In the genomic region with DNA sequence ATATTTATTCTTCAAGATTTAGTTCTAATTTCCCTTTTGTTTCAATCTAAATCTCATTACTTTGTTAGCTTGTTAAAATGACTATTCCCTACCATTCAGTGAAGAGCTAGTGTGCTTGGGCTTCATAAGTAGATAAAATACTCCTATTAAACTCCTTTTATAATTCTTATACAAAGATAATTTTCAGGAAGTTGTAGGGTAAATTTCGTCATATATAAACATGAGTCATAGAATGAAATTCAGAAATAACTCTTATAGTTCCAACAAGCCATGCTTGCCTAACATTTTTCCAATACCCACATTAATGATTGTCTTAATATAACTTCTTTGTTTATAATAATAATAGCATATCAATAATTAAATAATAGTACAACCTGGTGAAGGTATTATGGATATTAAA, we compare ENCODE assay signal across 22 cellular contexts.
DNase-seq lines count a peak whose midpoint lies in the region; ATAC-seq, FAIRE-seq and TF ChIP-seq lines count a peak whose summit lies in the region.
"Had no signal": no experiment of that assay in that cellular context is flagged by ENCODE, and none has a peak within 500 bp of the region (broad histone marks: within the 10 kb centered on the region; RNA-seq: fewer than 3 reads in every experiment).

No MANE protein-coding gene starts in this region.

- no peak for FAIRE-seq in keratinocyte (lab: Jason Lieb, UNC)
- FAIRE-seq: GM12892 had no signal

- H3K9me3 Mint-ChIP-seq in Calu3 (ENCODE audit: low read depth, unreplicated experiment) (no peaks in the 10 kb centered on the region), endothelial cell (ENCODE audit: unreplicated experiment) (no peaks in the 10 kb centered on the region)
- H3K9me3 Mint-ChIP-seq: activated CD4-positive, alpha-beta memory T cell treated with anti-CD3 and anti-CD28 coated beads, Interleukin-2, amount 10 ng/mL, durations not matched to agents 7 days and 5 days; activated naive CD4-positive, alpha-beta T cell treated with anti-CD3 and anti-CD28 coated beads for 36 hours; dendritic cell treated with granulocyte-macrophage colony-stimulating factor and Interleukin-4, amounts not matched to agents 40 ng/mL and 50 ng/mL, for 4 days; naive B cell had no signal

- H3K9me1 ChIP-seq in keratinocyte (ENCODE audit: control insufficient read depth, extremely low read depth, insufficient read depth, low read length): no peaks in the 10 kb centered on the region

- no peak overlapping the region for H3K9ac ChIP-seq in keratinocyte (ENCODE audit: control insufficient read depth, extremely low read depth, insufficient read depth, low read length)
- H3K9ac ChIP-seq: parathyroid adenoma had no signal

- H3K4me2 ChIP-seq in keratinocyte (ENCODE audit: control insufficient read depth, extremely low read depth, insufficient read depth, low read depth, low read length) (peak overlapping the region; percentile 45), hepatocyte (no peak overlapping the region)

- H3K4me3 Mint-ChIP-seq in Calu3 (ENCODE audit: low read depth, unreplicated experiment) (no peak overlapping the region), endothelial cell (ENCODE audit: unreplicated experiment) (no peak overlapping the region)
- H3K4me3 Mint-ChIP-seq: activated CD4-positive, alpha-beta memory T cell treated with anti-CD3 and anti-CD28 coated beads, Interleukin-2, amount 10 ng/mL, durations not matched to agents 7 days and 5 days; activated naive CD4-positive, alpha-beta T cell treated with anti-CD3 and anti-CD28 coated beads for 36 hours; B cell; dendritic cell treated with granulocyte-macrophage colony-stimulating factor and Interleukin-4, amounts not matched to agents 40 ng/mL and 50 ng/mL, for 4 days; naive B cell had no signal

- H3K36me3 ChIP-seq in keratinocyte (ENCODE audit: control insufficient read depth in 2 of 2, extremely low read depth in 1 of 2, insufficient read depth in 2 of 2, low read length in 2 of 2) (no peaks in the 10 kb centered on the region), hepatocyte (replicated peaks; ENCODE audit: insufficient read depth, low read depth) (no peaks in the 10 kb centered on the region)
- H3K36me3 ChIP-seq: heart right ventricle had no signal

- peaks cover 8% of the 10 kb centered on the region for H3K4me1 Mint-ChIP-seq in Calu3 (ENCODE audit: low read depth, unreplicated experiment)
- H3K4me1 Mint-ChIP-seq in endothelial cell (ENCODE audit: unreplicated experiment): no peaks in the 10 kb centered on the region
- H3K4me1 Mint-ChIP-seq: activated CD4-positive, alpha-beta memory T cell treated with anti-CD3 and anti-CD28 coated beads, Interleukin-2, amount 10 ng/mL, durations not matched to agents 7 days and 5 days; B cell; naive B cell had no signal

- H3K27me3 ChIP-seq in keratinocyte (ENCODE audit: control insufficient read depth, extremely low read depth, insufficient read depth, low read length) (no peaks in the 10 kb centered on the region), hepatocyte (no peaks in the 10 kb centered on the region)
- H3K27me3 ChIP-seq: heart right ventricle had no signal

- no TSS peak for BruUV-seq in Calu3 (replicated peaks; lab: Mats Ljungman, UMichigan)

- H2AFZ ChIP-seq in keratinocyte (ENCODE audit: control insufficient read depth, low read length) (peak overlapping the region; percentile 60), hepatocyte (no peak overlapping the region)
- H2AFZ ChIP-seq: parathyroid adenoma had no signal

- H3K27me3 Mint-ChIP-seq in Calu3 (ENCODE audit: unreplicated experiment): no peaks in the 10 kb centered on the region
- no peaks in the 10 kb centered on the region for H3K27me3 Mint-ChIP-seq in endothelial cell (ENCODE audit: unreplicated experiment)
- H3K27me3 Mint-ChIP-seq: activated CD4-positive, alpha-beta memory T cell treated with anti-CD3 and anti-CD28 coated beads, Interleukin-2, amount 10 ng/mL, durations not matched to agents 7 days and 5 days; B cell; dendritic cell treated with granulocyte-macrophage colony-stimulating factor and Interleukin-4, amounts not matched to agents 40 ng/mL and 50 ng/mL, for 4 days; naive B cell had no signal

- H3K27ac Mint-ChIP-seq in Calu3 (ENCODE audit: unreplicated experiment): peak overlapping the region; percentile 88
- no peak overlapping the region for H3K27ac Mint-ChIP-seq in endothelial cell (ENCODE audit: unreplicated experiment)
- H3K27ac Mint-ChIP-seq: activated CD4-positive, alpha-beta memory T cell treated with anti-CD3 and anti-CD28 coated beads, Interleukin-2, amount 10 ng/mL, durations not matched to agents 7 days and 5 days; activated naive CD4-positive, alpha-beta T cell treated with anti-CD3 and anti-CD28 coated beads for 36 hours; B cell; dendritic cell treated with granulocyte-macrophage colony-stimulating factor and Interleukin-4, amounts not matched to agents 40 ng/mL and 50 ng/mL, for 4 days; naive B cell had no signal

- DNase-seq in Calu3 (no peak), LHCN-M2 (ENCODE audit: low read depth) (peak; percentile 32), cardiac fibroblast (ENCODE audit: low read depth in 2 of 2) (peak; percentile 53 to 70), keratinocyte (ENCODE audit: low read depth, low spot score) (no peak), hepatocyte (ENCODE audit: low spot score) (no peak), NCI-H2107 treated with DMSO at 0.1 percent for 48 hours (lab: John Stamatoyannopoulos, UW; ENCODE audit: unreplicated experiment) (no peak), endothelial cell (ENCODE audit: low spot score) (no peak)
- DNase-seq: activated CD4-positive, alpha-beta memory T cell treated with anti-CD3 and anti-CD28 coated beads, Interleukin-2, amount 10 ng/mL, durations not matched to agents 7 days and 5 days; activated naive CD4-positive, alpha-beta T cell treated with anti-CD3 and anti-CD28 coated beads for 36 hours; activated T-cell treated with anti-CD3 and anti-CD28 coated beads, Interleukin-2, amount 50 U/mL, for 1 hour; GDM1; heart right ventricle; naive B cell; NCI-H1436 treated with DMSO at 0.1 percent for 48 hours; NCI-H2227 treated with DMSO at 0.1 percent for 48 hours; NK-92 treated with Interleukin-12 subunit alpha and Interleukin-12 subunit beta, amount 100 ng/mL, for 24 hours had no signal

- no peak overlapping the region for H3K4me3 ChIP-seq in cardiac fibroblast (replicated peaks in 1 of 2; ENCODE audit: low read depth in 2 of 2, low read length in 2 of 2)
- no peak overlapping the region for H3K4me3 ChIP-seq in keratinocyte (ENCODE audit: control insufficient read depth in 2 of 3, extremely low read depth in 1 of 3, insufficient read depth in 2 of 3, low read depth in 1 of 3, low read length in 3 of 3)
- H3K4me3 ChIP-seq in hepatocyte: no peak overlapping the region
- H3K4me3 ChIP-seq: heart right ventricle had no signal

- H3K27ac ChIP-seq in keratinocyte (ENCODE audit: control insufficient read depth, insufficient read depth, low read length) (peak overlapping the region; percentile 56), hepatocyte (no peak overlapping the region)
- H3K27ac ChIP-seq: heart right ventricle, parathyroid adenoma, RWPE1 had no signal

- CTCF ChIA-PET in Calu3 (lab: Charles Lee): interaction anchor here (1.0 kb wide), 1 partner anchor 88 kb away, joined by 3 read pairs; no protein-coding TSS in a partner anchor

- H3K36me3 Mint-ChIP-seq in Calu3 (ENCODE audit: insufficient read depth, unreplicated experiment) (no peaks in the 10 kb centered on the region), endothelial cell (ENCODE audit: low read depth, unreplicated experiment) (no peaks in the 10 kb centered on the region)
- H3K36me3 Mint-ChIP-seq: naive B cell had no signal

- no peak for TF ChIP-seq CTCF in Calu3 (IDR thresholded peaks at IDR 0.05; ENCODE audit: unreplicated experiment)
- no peak for TF ChIP-seq CTCF in cardiac fibroblast (IDR thresholded peaks at IDR 0.05; ENCODE audit: low read depth, low read length)
- no peak for TF ChIP-seq CTCF in keratinocyte (optimal IDR thresholded peaks at IDR 0.05 in 1 of 3, IDR thresholded peaks at IDR 0.05 in 1 of 3, conservative IDR thresholded peaks at IDR 0.05 in 1 of 3; ENCODE audit: extremely low read depth in 1 of 3, insufficient read depth in 2 of 3, low read length in 3 of 3)
- no peak for TF ChIP-seq CTCF in hepatocyte (IDR thresholded peaks at IDR 0.05; ENCODE audit: poor library complexity)
- no peak for TF ChIP-seq CTCF in endothelial cell (IDR thresholded peaks at IDR 0.05; ENCODE audit: unreplicated experiment)

- H3K79me2 ChIP-seq in keratinocyte (ENCODE audit: control insufficient read depth, insufficient read depth, low read length) (no peaks in the 10 kb centered on the region), hepatocyte (no peaks in the 10 kb centered on the region)
- H3K79me2 ChIP-seq: parathyroid adenoma had no signal

- H3K4me1 ChIP-seq in keratinocyte (ENCODE audit: control insufficient read depth, extremely low read depth, insufficient read depth, low read length) (peaks cover 26% of the 10 kb centered on the region), hepatocyte (ENCODE audit: insufficient read depth) (peaks cover 7% of the 10 kb centered on the region)
- H3K4me1 ChIP-seq: heart right ventricle, parathyroid adenoma had no signal

- dilution Hi-C loops in keratinocyte (cut with MboI; ENCODE audit: extremely low pct_ligation_motif_present, low sequenced_read_pairs): no loop called here

- no peaks in the 10 kb centered on the region for H3K9me2 ChIP-seq in hepatocyte (replicated peaks; ENCODE audit: insufficient read depth)

- H4K20me1 ChIP-seq in keratinocyte (ENCODE audit: control insufficient read depth, extremely low read depth, insufficient read depth, low read length): no peaks in the 10 kb centered on the region
- H4K20me1 ChIP-seq in hepatocyte (ENCODE audit: insufficient read depth, poor library complexity, severe bottlenecking): no peaks in the 10 kb centered on the region

- H3K9me3 ChIP-seq in keratinocyte (ENCODE audit: control insufficient read depth, low read depth, low read length) (no peaks in the 10 kb centered on the region), hepatocyte (ENCODE audit: low read depth) (no peaks in the 10 kb centered on the region)
- H3K9me3 ChIP-seq: heart right ventricle had no signal

- ATAC-seq in HG03175 (IDR thresholded peaks at IDR 0.05; ENCODE audit: unreplicated experiment): no peak
- ATAC-seq: heart right ventricle had no signal

- intact Hi-C loops in Calu3 (cut with micrococcal nuclease; ENCODE audit: unreplicated experiment): loop anchor here (2.0 to 10.0 kb wide), 3 partner anchors 312 to 421 kb away; no protein-coding TSS in a partner anchor

- 83% methylated on average over 1 of the region's 1 CpG for whole genome bisulfite sequencing in hepatocyte (ENCODE audit: low lambda C conversion rate, missing lambda C conversion rate)

Comparison
In these comparisons a context has a peak if more than half of its experiments do, and no peak if none do; other contexts are left out.
1. DNase-seq: peak in LHCN-M2 (single experiment) and cardiac fibroblast (2 of 2); none in Calu3 (single experiment), keratinocyte (single experiment), hepatocyte (single experiment), NCI-H2107 treated with DMSO at 0.1 percent for 48 hours (single experiment) and endothelial cell (single experiment).